Comparison of ENCODE assay signal across 1 cellular context in genomic region chr5:90657788-90658187, GRCh38.
TF ChIP-seq lines count a peak whose summit lies in the region.

No MANE protein-coding gene starts in this region.

TF ChIP-seq in K562, 482 proteins besides CTCF, POLR2A, EP300 and RAD21 (continued from another document):
- TF ChIP-seq HDAC1 (IDR thresholded peaks at IDR 0.05) (peak in 1 of 2 experiments; percentile 55; a peak in 1 of 4 replicates), PTRF (tag; IDR thresholded peaks at IDR 0.05) (no peak), RNF2 (IDR thresholded peaks at IDR 0.05) (peak; percentile 75), TAL1 (IDR thresholded peaks at IDR 0.05) (peak; percentile 35; the same call in 1 of the 2 replicates), GTF2E2 (tag; IDR thresholded peaks at IDR 0.05) (peak; percentile 80)
